In genomic region chr2:64213607-64214275, GRCh38 we compare ENCODE assay signal across 8 cellular contexts.
A peak's percentile ranks its signal among the peaks of the same experiment; 100 is the strongest.
DNase-seq lines count a peak whose midpoint lies in the region; ATAC-seq and TF ChIP-seq lines count a peak whose summit lies in the region.

No MANE protein-coding gene starts in this region.

- no peaks in the 10 kb centered on the region for H3K27me3 ChIP-seq in CD8-positive, alpha-beta T cell (ENCODE audit: insufficient read depth, low read length)
- H3K27me3 ChIP-seq in stomach, result no peaks in the 10 kb centered on the region

- ATAC-seq in CD8-positive, alpha-beta T cell, result peak; percentile 6
- ATAC-seq in GM19395 (IDR thresholded peaks at IDR 0.05; ENCODE audit: unreplicated experiment) (peak; percentile 57), HG03432 (IDR thresholded peaks at IDR 0.05; ENCODE audit: unreplicated experiment) (peak; percentile 47)
- no peak for ATAC-seq in central memory CD8-positive, alpha-beta T cell (replicated peaks; ENCODE audit: extremely low read depth, poor library complexity, severe bottlenecking)

- DNase-seq in CD8-positive, alpha-beta T cell, result no peak
- no peak for DNase-seq in central memory CD8-positive, alpha-beta T cell (ENCODE audit: low spot score in 2 of 2)
- no peak for DNase-seq in stomach
- DNase-seq in GM10266 (ENCODE audit: extremely low spot score), result no peak
- DNase-seq in NCI-H1105 treated with DMSO at 0.1 percent for 48 hours (lab: John Stamatoyannopoulos, UW), result no peak
- no peak for DNase-seq in KG1 (lab: John Stamatoyannopoulos, UW)

- no peaks in the 10 kb centered on the region for H3K9me3 Mint-ChIP-seq in CD8-positive, alpha-beta T cell
- H3K9me3 Mint-ChIP-seq in central memory CD8-positive, alpha-beta T cell, result no peaks in the 10 kb centered on the region

- no peak for TF ChIP-seq CTCF in CD8-positive, alpha-beta T cell (IDR thresholded peaks at IDR 0.05)
- TF ChIP-seq CTCF in stomach (IDR thresholded peaks at IDR 0.05) (no peak), GM10266 (IDR thresholded peaks at IDR 0.05; ENCODE audit: control insufficient read depth, insufficient read depth, low read depth, missing control alignments) (no peak)

- H3K4me3 Mint-ChIP-seq in CD8-positive, alpha-beta T cell, result peak overlapping the region; percentile 52
- H3K4me3 Mint-ChIP-seq in central memory CD8-positive, alpha-beta T cell, result peak overlapping the region; percentile 26

- H3K9me3 ChIP-seq in CD8-positive, alpha-beta T cell (ENCODE audit: low read length), result no peaks in the 10 kb centered on the region
- H3K9me3 ChIP-seq in stomach, result no peaks in the 10 kb centered on the region

- no peak overlapping the region for H3K4me3 ChIP-seq in CD8-positive, alpha-beta T cell (ENCODE audit: low read depth, low read length)
- H3K4me3 ChIP-seq in stomach, result no peak overlapping the region

- no peaks in the 10 kb centered on the region for H3K36me3 ChIP-seq in CD8-positive, alpha-beta T cell (ENCODE audit: insufficient read depth, low read length)
- H3K36me3 ChIP-seq in stomach, result no peaks in the 10 kb centered on the region

- no peak for TF ChIP-seq EP300 in stomach (IDR thresholded peaks at IDR 0.05)

- H3K27ac ChIP-seq in CD8-positive, alpha-beta T cell (ENCODE audit: low read depth, low read length), result no peak overlapping the region
- H3K27ac ChIP-seq in stomach, result peak overlapping the region in 4 of 5 donors; percentile 54 to 78 (median 62)

- H3K36me3 Mint-ChIP-seq in CD8-positive, alpha-beta T cell, result no peaks in the 10 kb centered on the region
- H3K36me3 Mint-ChIP-seq in central memory CD8-positive, alpha-beta T cell (ENCODE audit: insufficient read depth), result no peaks in the 10 kb centered on the region

- WGBS in stomach, 5 donors, result 45 to 66% (median 53%) methylated on average over 5 of the region's 5 CpGs

- POLR2A ChIA-PET in CD8-positive, alpha-beta T cell (lab: Charles Lee), result interaction anchor here (1.3 to 2.9 kb wide), 2 partner anchors 10 to 14 kb away, joined by 3 to 10 read pairs; no protein-coding TSS in a partner anchor

- peaks cover 31% of the 10 kb centered on the region for H3K4me1 Mint-ChIP-seq in CD8-positive, alpha-beta T cell (ENCODE audit: low read depth)
- H3K4me1 Mint-ChIP-seq in central memory CD8-positive, alpha-beta T cell, result peaks cover 11% of the 10 kb centered on the region

- TF ChIP-seq POLR2A in stomach (IDR thresholded peaks at IDR 0.05), result no peak

- H3K27ac Mint-ChIP-seq in CD8-positive, alpha-beta T cell, result peak overlapping the region; percentile 77
- no peak overlapping the region for H3K27ac Mint-ChIP-seq in central memory CD8-positive, alpha-beta T cell (ENCODE audit: low read depth)

- intact Hi-C loops in CD8-positive, alpha-beta T cell (cut with DNase I, micrococcal nuclease), result loop anchor here in 1 of 2 experiments (5.0 kb wide), 1 partner anchor 114 kb away; no protein-coding TSS in a partner anchor
- intact Hi-C loops in stomach (cut with DNase I; ENCODE audit: low total_unique reads), result no loop called here

- no peaks in the 10 kb centered on the region for H3K27me3 Mint-ChIP-seq in CD8-positive, alpha-beta T cell (ENCODE audit: low read depth)
- no peaks in the 10 kb centered on the region for H3K27me3 Mint-ChIP-seq in central memory CD8-positive, alpha-beta T cell

- peaks cover 18% of the 10 kb centered on the region for H3K4me1 ChIP-seq in CD8-positive, alpha-beta T cell (ENCODE audit: insufficient read depth, low read length)
- peaks cover 0 to 39% (median 13%) of the 10 kb centered on the region in 4 donors for H3K4me1 ChIP-seq in stomach

- CTCF ChIA-PET in CD8-positive, alpha-beta T cell (lab: Charles Lee), result interaction anchor here (0.8 kb wide), 1 partner anchor 117 kb away, joined by 5 read pairs; no protein-coding TSS in a partner anchor
